ENCODE assay signal across 16 cellular contexts in the genomic region with DNA sequence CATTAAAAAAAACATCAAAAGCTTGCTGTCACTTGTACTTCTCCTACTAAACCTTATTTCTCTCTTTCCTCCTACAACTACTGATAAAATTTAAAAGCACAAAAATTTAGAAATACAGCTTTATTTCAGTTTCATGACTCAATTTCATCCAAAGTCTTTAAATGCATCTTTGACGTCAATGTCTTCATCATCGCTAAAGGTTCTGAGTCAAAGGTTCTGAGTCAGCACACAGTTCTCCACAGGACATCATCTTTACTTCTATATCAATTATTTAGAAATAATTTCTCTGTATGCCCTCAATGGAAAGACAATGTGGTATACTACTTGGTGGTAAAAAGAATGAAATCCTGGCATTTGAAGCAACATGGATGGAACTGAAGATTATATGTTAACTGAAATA.
DNase-seq lines count a peak whose midpoint lies in the region; ATAC-seq and TF ChIP-seq lines count a peak whose summit lies in the region.
"Had no signal": no experiment of that assay in that cellular context is flagged by ENCODE, and none has a peak within 500 bp of the region (broad histone marks: within the 10 kb centered on the region; RNA-seq: fewer than 3 reads in every experiment).

No MANE protein-coding gene starts in this region.

- H3K4me2 ChIP-seq in IMR-90 (ENCODE audit: low read depth, low read length) = no peak overlapping the region
- H3K4me2 ChIP-seq: SK-N-SH had no signal

- no peak overlapping the region for H2BK120ac ChIP-seq in IMR-90 (ENCODE audit: low read depth, low read length)

- H4K91ac ChIP-seq in IMR-90 (ENCODE audit: insufficient read depth, low read depth, low read length) = no peak overlapping the region

- H2AFZ ChIP-seq in IMR-90 (replicated peaks; ENCODE audit: low read length, poor library complexity) = no peak overlapping the region

- H3K27me3 Mint-ChIP-seq in CD8-positive, alpha-beta T cell (ENCODE audit: low read depth) = no peaks in the 10 kb centered on the region
- no peaks in the 10 kb centered on the region for H3K27me3 Mint-ChIP-seq in activated CD4-positive, alpha-beta T cell treated with anti-CD3 and anti-CD28 coated beads, Interleukin-2, amount 10 ng/mL, durations not matched to agents 24 days and 14 days

- H3K4me3 ChIP-seq in CD8-positive, alpha-beta T cell (ENCODE audit: low read depth, low read length) = no peak overlapping the region
- no peak overlapping the region for H3K4me3 ChIP-seq in IMR-90 (ENCODE audit: insufficient read depth, low read depth, low read length)
- no peak overlapping the region for H3K4me3 ChIP-seq in astrocyte of the spinal cord (ENCODE audit: low read depth, low read length)
- no peak overlapping the region for H3K4me3 ChIP-seq in fibroblast of pulmonary artery (replicated peaks; ENCODE audit: low read depth, low read length)

- no peaks in the 10 kb centered on the region for H3K27me3 ChIP-seq in CD8-positive, alpha-beta T cell (ENCODE audit: insufficient read depth, low read length)
- H3K27me3 ChIP-seq in IMR-90 (ENCODE audit: control insufficient read depth, insufficient read depth, low read length) = no peaks in the 10 kb centered on the region

- TF ChIP-seq POLR2A in IMR-90 (IDR thresholded peaks at IDR 0.05; ENCODE audit: low read depth, low read length) = no peak

- no peak overlapping the region for H2BK15ac ChIP-seq in IMR-90 (ENCODE audit: low read depth, low read length)

- CTCF ChIA-PET in CD8-positive, alpha-beta T cell (lab: Charles Lee) = interaction anchor here (1.4 kb wide), 1 partner anchor 143 kb away, joined by 4 read pairs; no protein-coding TSS in a partner anchor
- CTCF ChIA-PET in IMR-90 (lab: Yijun Ruan, JAX) = no interaction called here

- ATAC-seq in CD8-positive, alpha-beta T cell = no peak
- ATAC-seq in IMR-90 (ENCODE audit: low read depth) = no peak

- intact Hi-C loops in CD8-positive, alpha-beta T cell (cut with DNase I, micrococcal nuclease) = no loop called here
- intact Hi-C loops in IMR-90 (cut with micrococcal nuclease) = no loop called here
- intact Hi-C loops in activated CD4-positive, alpha-beta T cell treated with anti-CD3 and anti-CD28 coated beads, Interleukin-2, amount 10 ng/mL, durations not matched to agents 24 days and 14 days (cut with micrococcal nuclease) = no loop called here

- H3K9me1 ChIP-seq in IMR-90 (ENCODE audit: insufficient read depth, low read length) = peaks cover 2% of the 10 kb centered on the region; the same call in 1 of the 2 replicates

- H3K4me1 Mint-ChIP-seq in CD8-positive, alpha-beta T cell (ENCODE audit: low read depth) = no peaks in the 10 kb centered on the region
- no peaks in the 10 kb centered on the region for H3K4me1 Mint-ChIP-seq in activated CD4-positive, alpha-beta T cell treated with anti-CD3 and anti-CD28 coated beads, Interleukin-2, amount 10 ng/mL, durations not matched to agents 24 days and 14 days
- H3K4me1 Mint-ChIP-seq: H9 had no signal

- no peak overlapping the region for H4K8ac ChIP-seq in IMR-90 (ENCODE audit: low read depth in 2 of 2, low read length in 2 of 2)

- no peaks in the 10 kb centered on the region for H3K9me3 Mint-ChIP-seq in CD8-positive, alpha-beta T cell
- H3K9me3 Mint-ChIP-seq in activated CD4-positive, alpha-beta T cell treated with anti-CD3 and anti-CD28 coated beads, Interleukin-2, amount 10 ng/mL, durations not matched to agents 24 days and 14 days = peaks cover 3% of the 10 kb centered on the region
- H3K9me3 Mint-ChIP-seq: H9 had no signal

- in situ Hi-C loops in IMR-90 (cut with MboI; ENCODE audit: low sequenced_read_pairs) (no loop called here), astrocyte of the spinal cord (cut with HindIII; ENCODE audit: low sequenced_read_pairs) (no loop called here), GM13976 (cut with MboI; ENCODE audit: low sequenced_read_pairs, unreplicated experiment) (no loop called here)

- H3K18ac ChIP-seq in IMR-90 (ENCODE audit: low read depth, low read length) = no peak overlapping the region

- no peak for DNase-seq in CD8-positive, alpha-beta T cell
- DNase-seq in IMR-90 = peak; percentile 61
- peak; percentile 62 for DNase-seq in astrocyte of the spinal cord (ENCODE audit: low read depth, low spot score)
- DNase-seq in fibroblast of pulmonary artery (ENCODE audit: low read depth) = peak; percentile 17
- DNase-seq in DMS153 treated with DMSO at 0.1 percent for 48 hours (lab: John Stamatoyannopoulos, UW; ENCODE audit: unreplicated experiment) = no peak
- no peak for DNase-seq in GM13976 (ENCODE audit: low spot score)
- no peak for DNase-seq in activated CD4-positive, alpha-beta T cell treated with anti-CD3 and anti-CD28 coated beads, Interleukin-2, amount 10 ng/mL, durations not matched to agents 24 days and 14 days
- DNase-seq in GM10266 (ENCODE audit: extremely low spot score) = no peak
- DNase-seq: C1 segment of cervical spinal cord, DMS79, H9, NCI-H1105, NCI-H1694, NCI-H2081 treated with DMSO at 0.1 percent for 48 hours, SHP77 treated with DMSO at 0.1 percent for 48 hours, SK-N-SH had no signal

- no peaks in the 10 kb centered on the region for H3K36me3 Mint-ChIP-seq in CD8-positive, alpha-beta T cell
- peaks cover 2% of the 10 kb centered on the region for H3K36me3 Mint-ChIP-seq in activated CD4-positive, alpha-beta T cell treated with anti-CD3 and anti-CD28 coated beads, Interleukin-2, amount 10 ng/mL, durations not matched to agents 24 days and 14 days (ENCODE audit: low read depth)

- H3K4ac ChIP-seq in IMR-90 (ENCODE audit: low read depth, low read length) = no peak overlapping the region

- BruUV-seq in IMR-90 (replicated peaks; lab: Mats Ljungman, UMichigan) = no TSS peak

- H3K14ac ChIP-seq in IMR-90 (replicated peaks; ENCODE audit: low read depth, low read length) = no peak overlapping the region

- no peak overlapping the region for H3K9ac ChIP-seq in IMR-90 (ENCODE audit: low read depth, low read length)
- H3K9ac ChIP-seq: SK-N-SH had no signal

- no peak overlapping the region for H2AK9ac ChIP-seq in IMR-90 (replicated peaks; ENCODE audit: low read depth, low read length, poor library complexity)

- peak overlapping the region; percentile 39 for H3K27ac Mint-ChIP-seq in CD8-positive, alpha-beta T cell
- H3K27ac Mint-ChIP-seq in activated CD4-positive, alpha-beta T cell treated with anti-CD3 and anti-CD28 coated beads, Interleukin-2, amount 10 ng/mL, durations not matched to agents 24 days and 14 days = no peak overlapping the region
- H3K27ac Mint-ChIP-seq: H9 had no signal

- no peak for TF ChIP-seq RAD21 in IMR-90 (IDR thresholded peaks at IDR 0.05; ENCODE audit: low read length)

- H3K56ac ChIP-seq in IMR-90 (ENCODE audit: extremely low read depth, insufficient read depth, low read length) = no peak overlapping the region

- H2AK5ac ChIP-seq in IMR-90 (ENCODE audit: low read depth, low read length) = no peak overlapping the region

- no peaks in the 10 kb centered on the region for H4K20me1 ChIP-seq in IMR-90 (ENCODE audit: insufficient read depth, low read length)

- no peaks in the 10 kb centered on the region for H3K4me1 ChIP-seq in CD8-positive, alpha-beta T cell (ENCODE audit: insufficient read depth, low read length)
- H3K4me1 ChIP-seq in IMR-90 (ENCODE audit: control insufficient read depth, insufficient read depth, low read length) = no peaks in the 10 kb centered on the region

- no peak overlapping the region for H2BK5ac ChIP-seq in IMR-90 (ENCODE audit: low read depth, low read length, poor library complexity, severe bottlenecking)

- H3K23ac ChIP-seq in IMR-90 (ENCODE audit: low read depth, low read length) = no peak overlapping the region

- no peak for TF ChIP-seq CTCF in CD8-positive, alpha-beta T cell (IDR thresholded peaks at IDR 0.05)
- TF ChIP-seq CTCF in IMR-90 (conservative IDR thresholded peaks at IDR 0.05; ENCODE audit: low read depth, low read length) = no peak
- TF ChIP-seq CTCF in astrocyte of the spinal cord (IDR thresholded peaks at IDR 0.05; ENCODE audit: low read depth, low read length) = no peak
- TF ChIP-seq CTCF in fibroblast of pulmonary artery (IDR thresholded peaks at IDR 0.05; ENCODE audit: low read length, missing control alignments) = no peak
- TF ChIP-seq CTCF in GM13976 (IDR thresholded peaks at IDR 0.05; ENCODE audit: borderline replicate concordance, control extremely low read depth, extremely low read depth, insufficient read depth, missing control alignments) = no peak
- TF ChIP-seq CTCF in GM10266 (IDR thresholded peaks at IDR 0.05; ENCODE audit: control insufficient read depth, insufficient read depth, low read depth, missing control alignments) = no peak

- H3K27ac ChIP-seq in CD8-positive, alpha-beta T cell (ENCODE audit: low read depth, low read length) = no peak overlapping the region
- H3K27ac ChIP-seq in IMR-90 (ENCODE audit: insufficient read depth, low read length) = no peak overlapping the region

- no peaks in the 10 kb centered on the region for H3K79me1 ChIP-seq in IMR-90 (ENCODE audit: low read depth in 1 of 2, low read length in 2 of 2)

- dilution Hi-C loops in IMR-90 (cut with HindIII; ENCODE audit: low sequenced_read_pairs, unreplicated experiment) = no loop called here

- no peaks in the 10 kb centered on the region for H3K36me3 ChIP-seq in CD8-positive, alpha-beta T cell (ENCODE audit: insufficient read depth, low read length)
- H3K36me3 ChIP-seq in IMR-90 (ENCODE audit: control insufficient read depth, insufficient read depth, low read length) = no peaks in the 10 kb centered on the region

- WGBS in IMR-90 (ENCODE audit: extremely low coverage in 2 of 2, insufficient read length in 1 of 2), 2 experiments = no CpG with 5 or more reads among the region's 2 CpGs

- H3K9me3 ChIP-seq in CD8-positive, alpha-beta T cell (ENCODE audit: low read length) = no peaks in the 10 kb centered on the region
- H3K9me3 ChIP-seq in IMR-90 (ENCODE audit: control insufficient read depth, insufficient read depth, low read length) = no peaks in the 10 kb centered on the region
- H3K9me3 ChIP-seq: SK-N-SH had no signal

- H4K5ac ChIP-seq in IMR-90 (ENCODE audit: low read depth, low read length) = no peak overlapping the region

- H3K4me3 Mint-ChIP-seq in CD8-positive, alpha-beta T cell = no peak overlapping the region
- H3K4me3 Mint-ChIP-seq in activated CD4-positive, alpha-beta T cell treated with anti-CD3 and anti-CD28 coated beads, Interleukin-2, amount 10 ng/mL, durations not matched to agents 24 days and 14 days = no peak overlapping the region
- H3K4me3 Mint-ChIP-seq: H9 had no signal

- POLR2A ChIA-PET in CD8-positive, alpha-beta T cell (lab: Charles Lee) = no interaction called here
- POLR2A ChIA-PET in IMR-90 (lab: Charles Lee; ENCODE audit: unreplicated experiment) = no interaction called here

- no peak overlapping the region for H2BK20ac ChIP-seq in IMR-90 (ENCODE audit: low read depth, low read length)

TF ChIP-seq in IMR-90, 13 proteins besides CTCF, POLR2A, EP300 and RAD21 (continues in another document):
- no peak for TF ChIP-seq FOS (IDR thresholded peaks at IDR 0.05; ENCODE audit: low read depth, low read length)
- TF ChIP-seq MXI1 (IDR thresholded peaks at IDR 0.05; ENCODE audit: borderline replicate concordance, low read depth, low read length) = no peak
- no peak for TF ChIP-seq MAZ (IDR thresholded peaks at IDR 0.05; ENCODE audit: borderline replicate concordance, low read depth, low read length)
- no peak for TF ChIP-seq SMC3 (IDR thresholded peaks at IDR 0.05; ENCODE audit: low read depth, low read length)
- TF ChIP-seq BHLHE40 (IDR thresholded peaks at IDR 0.05; ENCODE audit: low read depth, low read length) = no peak

Comparison
In these comparisons a context has a peak if more than half of its experiments do, and no peak if none do; other contexts are left out.
1. DNase-seq: peak in IMR-90 (single experiment), astrocyte of the spinal cord (single experiment) and fibroblast of pulmonary artery (single experiment); none in CD8-positive, alpha-beta T cell (0 of 7), DMS153 treated with DMSO at 0.1 percent for 48 hours (single experiment), GM13976 (single experiment), activated CD4-positive, alpha-beta T cell treated with anti-CD3 and anti-CD28 coated beads, Interleukin-2, amount 10 ng/mL, durations not matched to agents 24 days and 14 days (single experiment) and GM10266 (single experiment).